9 cellular contexts compared by ENCODE assay signal in genomic region chr2:118223487-118224136, GRCh38.
DNase-seq lines count a peak whose midpoint lies in the region; ATAC-seq lines count a peak whose summit lies in the region.
"Had no signal": no experiment of that assay in that cellular context is flagged by ENCODE, and none has a peak within 500 bp of the region (broad histone marks: within the 10 kb centered on the region; RNA-seq: fewer than 3 reads in every experiment).

No MANE protein-coding gene starts in this region.

- peak; percentile 1 for ATAC-seq in GM18870 (IDR thresholded peaks at IDR 0.05; ENCODE audit: unreplicated experiment)
- ATAC-seq in HG02852 (IDR thresholded peaks at IDR 0.05; ENCODE audit: unreplicated experiment), result peak; percentile 5
- no peak for ATAC-seq in activated naive CD8-positive, alpha-beta T cell treated with anti-CD3 and anti-CD28 coated beads, Interleukin-2, amount 50 U/mL, for 24 hours

- no peak for DNase-seq in activated naive CD8-positive, alpha-beta T cell treated with anti-CD3 and anti-CD28 coated beads, Interleukin-2, amount 50 U/mL, for 24 hours
- no peak for DNase-seq in glomerular visceral epithelial cell (ENCODE audit: extremely low spot score)
- no peak for DNase-seq in SHP77 (lab: John Stamatoyannopoulos, UW)
- DNase-seq in SW480 (ENCODE audit: low spot score), result no peak
- no peak for DNase-seq in SHP77 treated with DMSO at 0.1 percent for 48 hours (lab: John Stamatoyannopoulos, UW)

- peaks cover 23% of the 10 kb centered on the region for H3K4me1 Mint-ChIP-seq in activated naive CD8-positive, alpha-beta T cell treated with anti-CD3 and anti-CD28 coated beads, Interleukin-2, amount 50 U/mL, for 24 hours

- H3K9me3 Mint-ChIP-seq in activated naive CD8-positive, alpha-beta T cell treated with anti-CD3 and anti-CD28 coated beads, Interleukin-2, amount 50 U/mL, for 24 hours, result no peaks in the 10 kb centered on the region

- H3K4me3 ChIP-seq in muscle layer of colon (ENCODE audit: low read depth in 1 of 2, low read length in 2 of 2), result peak overlapping the region; percentile 11 to 53
- H3K4me3 ChIP-seq: SK-N-MC had no signal

- H3K36me3 ChIP-seq in muscle layer of colon (ENCODE audit: insufficient read depth, low read length), result no peaks in the 10 kb centered on the region

- H3K36me3 Mint-ChIP-seq in activated naive CD8-positive, alpha-beta T cell treated with anti-CD3 and anti-CD28 coated beads, Interleukin-2, amount 50 U/mL, for 24 hours (ENCODE audit: low read depth), result no peaks in the 10 kb centered on the region

- peak overlapping the region; percentile 61 for H3K27ac Mint-ChIP-seq in activated naive CD8-positive, alpha-beta T cell treated with anti-CD3 and anti-CD28 coated beads, Interleukin-2, amount 50 U/mL, for 24 hours

- H3K27me3 Mint-ChIP-seq in activated naive CD8-positive, alpha-beta T cell treated with anti-CD3 and anti-CD28 coated beads, Interleukin-2, amount 50 U/mL, for 24 hours, result peaks cover 67% of the 10 kb centered on the region

- H3K9me3 ChIP-seq in muscle layer of colon (ENCODE audit: low read length), result no peaks in the 10 kb centered on the region

- H3K27me3 ChIP-seq in muscle layer of colon (ENCODE audit: control insufficient read depth in 1 of 2, insufficient read depth in 2 of 2, low read length in 2 of 2), result peaks cover 52 to 55% of the 10 kb centered on the region in 2 donors

- peaks cover 12% of the 10 kb centered on the region for H3K4me1 ChIP-seq in muscle layer of colon (ENCODE audit: insufficient read depth, low read length)

- H3K27ac ChIP-seq in muscle layer of colon (ENCODE audit: low read depth, low read length), result no peak overlapping the region
- H3K27ac ChIP-seq: SK-N-MC had no signal

- H3K4me3 Mint-ChIP-seq in activated naive CD8-positive, alpha-beta T cell treated with anti-CD3 and anti-CD28 coated beads, Interleukin-2, amount 50 U/mL, for 24 hours, result peak overlapping the region; percentile 82

- H3K9ac ChIP-seq in muscle layer of colon (ENCODE audit: low read length), result no peak overlapping the region
